Comparison of ENCODE assay signal across 17 cellular contexts in genomic region chr3:61537366-61537765, GRCh38. TPM values are rescaled to one million over a fixed set of nuclear protein-coding genes. Genes with fewer than 3 reads are reported as not detected.
A peak's percentile ranks its signal among the peaks of the same experiment; 100 is the strongest.
DNase-seq lines count a peak whose midpoint lies in the region; ATAC-seq and TF ChIP-seq lines count a peak whose summit lies in the region.
"Had no signal": no experiment of that assay in that cellular context is flagged by ENCODE, and none has a peak within 500 bp of the region (broad histone marks: within the 10 kb centered on the region; RNA-seq: fewer than 3 reads in every experiment).

No MANE protein-coding gene starts in this region.

- no peaks in the 10 kb centered on the region for H3K36me3 ChIP-seq in spleen
- no peaks in the 10 kb centered on the region for H3K36me3 ChIP-seq in Caco-2 (ENCODE audit: control insufficient read depth, insufficient read depth, low read length)
- H3K36me3 ChIP-seq: heart right ventricle had no signal

- no peak for ATAC-seq in activated T-cell treated with anti-CD3 and anti-CD28 coated beads, Interleukin-2, amount 50 U/mL, for 72 hours (replicated peaks in 1 of 2)
- ATAC-seq in left lobe of liver, result peak; percentile 24
- no peak for ATAC-seq in GM18498 (IDR thresholded peaks at IDR 0.05; ENCODE audit: unreplicated experiment)
- ATAC-seq: T-helper 17 cell had no signal

- H3K9me3 ChIP-seq in spleen (no peaks in the 10 kb centered on the region), Caco-2 (no peaks in the 10 kb centered on the region)
- H3K9me3 ChIP-seq: heart right ventricle had no signal

- H3K27me3 ChIP-seq in spleen (replicated peaks in 1 of 7) (no peaks in the 10 kb centered on the region), Caco-2 (replicated peaks; ENCODE audit: control insufficient read depth, insufficient read depth, low read length) (no peaks in the 10 kb centered on the region)
- H3K27me3 ChIP-seq: heart right ventricle had no signal

- WGBS in spleen, 5 donors, result 31 to 40% (median 38%) methylated on average over 6 of the region's 6 CpGs

- intact Hi-C loops in spleen (cut with DNase I; ENCODE audit: low total_unique reads) (no loop called here), Caco-2 (cut with micrococcal nuclease; ENCODE audit: unreplicated experiment) (loop anchor here (10.0 kb wide), 1 partner anchor 133 kb away; no protein-coding TSS in a partner anchor)
- intact Hi-C loops in activated CD4-positive, alpha-beta memory T cell treated with anti-CD3 and anti-CD28 coated beads for 36 hours (cut with micrococcal nuclease), result no loop called here

- H3K27ac Mint-ChIP-seq in activated T-cell treated with anti-CD3 and anti-CD28 coated beads, Interleukin-2, amount 50 U/mL, for 72 hours, result peak overlapping the region; percentile 48
- H3K27ac Mint-ChIP-seq in activated T-cell treated with anti-CD3 and anti-CD28 coated beads, Interleukin-2, amount 50 U/mL, for 24 hours, result no peak overlapping the region
- H3K27ac Mint-ChIP-seq in Caco-2 (ENCODE audit: unreplicated experiment), result no peak overlapping the region
- H3K27ac Mint-ChIP-seq in activated CD4-positive, alpha-beta memory T cell treated with anti-CD3 and anti-CD28 coated beads for 36 hours, result no peak overlapping the region
- H3K27ac Mint-ChIP-seq: activated naive CD8-positive, alpha-beta T cell treated with anti-CD3 and anti-CD28 coated beads for 36 hours; stimulated activated naive CD8-positive, alpha-beta T cell treated with anti-CD3 and anti-CD28 coated beads, Interleukin-15, Interleukin-2, amounts not matched to agents 100 ng/mL and 50 ng/mL, for 24 hours; T-helper 17 cell had no signal

- TF ChIP-seq CTCF in astrocyte of the spinal cord (IDR thresholded peaks at IDR 0.05; ENCODE audit: low read depth, low read length) (no peak), spleen (IDR thresholded peaks at IDR 0.05 in 8 of 11, conservative IDR thresholded peaks at IDR 0.05 in 3 of 11) (no peak), Caco-2 (IDR thresholded peaks at IDR 0.05; ENCODE audit: insufficient read depth in 1 of 2, low read depth in 1 of 2, low read length in 1 of 2, severe bottlenecking in 1 of 2, unreplicated experiment in 1 of 2) (no peak)

- peaks cover 0 to 9% (median 0%) of the 10 kb centered on the region in 6 donors for H3K4me1 ChIP-seq in spleen
- no peaks in the 10 kb centered on the region for H3K4me1 ChIP-seq in Caco-2

- POLR2A ChIA-PET in Caco-2 (lab: Charles Lee), result no interaction called here
- POLR2A ChIA-PET in activated CD4-positive, alpha-beta memory T cell treated with anti-CD3 and anti-CD28 coated beads for 36 hours (lab: Charles Lee), result no interaction called here

- peaks cover 0 to 2% of the 10 kb centered on the region in 2 donors for H3K9me3 Mint-ChIP-seq in activated T-cell treated with anti-CD3 and anti-CD28 coated beads, Interleukin-2, amount 50 U/mL, for 72 hours
- H3K9me3 Mint-ChIP-seq in activated T-cell treated with anti-CD3 and anti-CD28 coated beads, Interleukin-2, amount 50 U/mL, for 24 hours, result no peaks in the 10 kb centered on the region
- H3K9me3 Mint-ChIP-seq in Caco-2 (ENCODE audit: unreplicated experiment), result no peaks in the 10 kb centered on the region
- H3K9me3 Mint-ChIP-seq in activated CD4-positive, alpha-beta memory T cell treated with anti-CD3 and anti-CD28 coated beads for 36 hours, result no peaks in the 10 kb centered on the region
- H3K9me3 Mint-ChIP-seq: activated naive CD8-positive, alpha-beta T cell treated with anti-CD3 and anti-CD28 coated beads for 36 hours; stimulated activated naive CD8-positive, alpha-beta T cell treated with anti-CD3 and anti-CD28 coated beads, Interleukin-15, Interleukin-2, amounts not matched to agents 100 ng/mL and 50 ng/mL, for 24 hours had no signal

- CTCF ChIA-PET in Caco-2 (lab: Charles Lee), result no interaction called here
- CTCF ChIA-PET in activated CD4-positive, alpha-beta memory T cell treated with anti-CD3 and anti-CD28 coated beads for 36 hours (lab: Charles Lee), result no interaction called here

- no peak for DNase-seq in activated T-cell treated with anti-CD3 and anti-CD28 coated beads, Interleukin-2, amount 50 U/mL, for 72 hours
- DNase-seq in activated T-cell treated with anti-CD3 and anti-CD28 coated beads, Interleukin-2, amount 50 U/mL, for 24 hours, result no peak
- peak; percentile 3 for DNase-seq in astrocyte of the spinal cord (ENCODE audit: low read depth, low spot score)
- no peak for DNase-seq in left lobe of liver (ENCODE audit: low spot score)
- DNase-seq in spleen, result no peak
- no peak for DNase-seq in Caco-2
- no peak for DNase-seq in activated CD4-positive, alpha-beta memory T cell treated with anti-CD3 and anti-CD28 coated beads for 36 hours
- DNase-seq: activated CD4-positive, alpha-beta T cell treated with anti-CD3 and anti-CD28 coated beads for 1 hour; activated naive CD8-positive, alpha-beta T cell treated with anti-CD3 and anti-CD28 coated beads for 36 hours; activated T-cell treated with anti-CD3 and anti-CD28 coated beads for 4 hours; cerebellar nuclear complex; mammary epithelial cell; NCI-H187; T-helper 17 cell had no signal

- no peak overlapping the region for H3K4me3 ChIP-seq in astrocyte of the spinal cord (ENCODE audit: low read depth, low read length)
- H3K4me3 ChIP-seq in spleen, result no peak overlapping the region
- no peak overlapping the region for H3K4me3 ChIP-seq in Caco-2 (ENCODE audit: low read depth, low read length)

- peaks cover 7% of the 10 kb centered on the region for H3K27me3 Mint-ChIP-seq in activated T-cell treated with anti-CD3 and anti-CD28 coated beads, Interleukin-2, amount 50 U/mL, for 72 hours (ENCODE audit: low read depth)
- peaks cover 5% of the 10 kb centered on the region for H3K27me3 Mint-ChIP-seq in activated T-cell treated with anti-CD3 and anti-CD28 coated beads, Interleukin-2, amount 50 U/mL, for 24 hours
- no peaks in the 10 kb centered on the region for H3K27me3 Mint-ChIP-seq in Caco-2 (ENCODE audit: insufficient read depth, unreplicated experiment)
- H3K27me3 Mint-ChIP-seq in activated CD4-positive, alpha-beta memory T cell treated with anti-CD3 and anti-CD28 coated beads for 36 hours, result peaks cover 3% of the 10 kb centered on the region

- no peak for TF ChIP-seq POLR2A in spleen (IDR thresholded peaks at IDR 0.05)

- H3K36me3 Mint-ChIP-seq in activated T-cell treated with anti-CD3 and anti-CD28 coated beads, Interleukin-2, amount 50 U/mL, for 72 hours (ENCODE audit: insufficient read depth in 2 of 2), result no peaks in the 10 kb centered on the region
- H3K36me3 Mint-ChIP-seq in activated T-cell treated with anti-CD3 and anti-CD28 coated beads, Interleukin-2, amount 50 U/mL, for 24 hours (ENCODE audit: low read depth), result no peaks in the 10 kb centered on the region
- no peaks in the 10 kb centered on the region for H3K36me3 Mint-ChIP-seq in Caco-2 (ENCODE audit: insufficient read depth, unreplicated experiment)
- H3K36me3 Mint-ChIP-seq in activated CD4-positive, alpha-beta memory T cell treated with anti-CD3 and anti-CD28 coated beads for 36 hours, result no peaks in the 10 kb centered on the region
- H3K36me3 Mint-ChIP-seq: activated naive CD8-positive, alpha-beta T cell treated with anti-CD3 and anti-CD28 coated beads for 36 hours had no signal

- in situ Hi-C loops in astrocyte of the spinal cord (cut with HindIII; ENCODE audit: low sequenced_read_pairs), result no loop called here

- H3K4me1 Mint-ChIP-seq in activated T-cell treated with anti-CD3 and anti-CD28 coated beads, Interleukin-2, amount 50 U/mL, for 72 hours (ENCODE audit: low read depth), result no peaks in the 10 kb centered on the region
- H3K4me1 Mint-ChIP-seq in activated T-cell treated with anti-CD3 and anti-CD28 coated beads, Interleukin-2, amount 50 U/mL, for 24 hours (ENCODE audit: low read depth), result no peaks in the 10 kb centered on the region
- H3K4me1 Mint-ChIP-seq in Caco-2 (ENCODE audit: low read depth, unreplicated experiment), result peaks cover 6% of the 10 kb centered on the region
- H3K4me1 Mint-ChIP-seq in activated CD4-positive, alpha-beta memory T cell treated with anti-CD3 and anti-CD28 coated beads for 36 hours (ENCODE audit: low read depth), result no peaks in the 10 kb centered on the region
- H3K4me1 Mint-ChIP-seq: activated naive CD8-positive, alpha-beta T cell treated with anti-CD3 and anti-CD28 coated beads for 36 hours; T-helper 17 cell had no signal

- H3K27ac ChIP-seq in spleen, result peak overlapping the region in 7 of 8 donors; percentile 31 to 56 (median 47)

- no TSS peak for BruUV-seq in Caco-2 (replicated peaks; lab: Mats Ljungman, UMichigan)

- H3K4me3 Mint-ChIP-seq in activated T-cell treated with anti-CD3 and anti-CD28 coated beads, Interleukin-2, amount 50 U/mL, for 72 hours, result no peak overlapping the region
- no peak overlapping the region for H3K4me3 Mint-ChIP-seq in activated T-cell treated with anti-CD3 and anti-CD28 coated beads, Interleukin-2, amount 50 U/mL, for 24 hours
- H3K4me3 Mint-ChIP-seq in Caco-2 (ENCODE audit: unreplicated experiment), result no peak overlapping the region
- no peak overlapping the region for H3K4me3 Mint-ChIP-seq in activated CD4-positive, alpha-beta memory T cell treated with anti-CD3 and anti-CD28 coated beads for 36 hours
- H3K4me3 Mint-ChIP-seq: activated naive CD8-positive, alpha-beta T cell treated with anti-CD3 and anti-CD28 coated beads for 36 hours; stimulated activated naive CD8-positive, alpha-beta T cell treated with anti-CD3 and anti-CD28 coated beads, Interleukin-15, Interleukin-2, amounts not matched to agents 100 ng/mL and 50 ng/mL, for 24 hours; T-helper 17 cell had no signal

RNA-seq across cellular contexts. Expression of gene PTPRG, which starts 24.0 kb away (rescaled TPM):
- 1 to 10 TPM in 1 of 2 donors, under 1 TPM in 1; 0.31 to 1.3 TPM for total RNA-seq in activated T-cell treated with anti-CD3 and anti-CD28 coated beads, Interleukin-2, amount 50 U/mL, for 72 hours
- total RNA-seq in left lobe of liver (15.6 TPM), spleen (10 to 100 TPM; 27.9 to 77.0 (median 45.8) TPM), Caco-2 (2022) (46.4 and 46.5 TPM in 2 replicates)
- 1 to 10 TPM in 2 of 3 donors, under 1 TPM in 1; 0.89 to 1.9 (median 1.6) TPM for polyA plus RNA-seq in spleen
- under 1 TPM in 1 of 2 experiments, not detected in 1; 0.10 TPM for total RNA-seq in activated CD4-positive, alpha-beta memory T cell treated with anti-CD3 and anti-CD28 coated beads for 36 hours
